ENCODE assay signal across 8 cellular contexts in the genomic region with DNA sequence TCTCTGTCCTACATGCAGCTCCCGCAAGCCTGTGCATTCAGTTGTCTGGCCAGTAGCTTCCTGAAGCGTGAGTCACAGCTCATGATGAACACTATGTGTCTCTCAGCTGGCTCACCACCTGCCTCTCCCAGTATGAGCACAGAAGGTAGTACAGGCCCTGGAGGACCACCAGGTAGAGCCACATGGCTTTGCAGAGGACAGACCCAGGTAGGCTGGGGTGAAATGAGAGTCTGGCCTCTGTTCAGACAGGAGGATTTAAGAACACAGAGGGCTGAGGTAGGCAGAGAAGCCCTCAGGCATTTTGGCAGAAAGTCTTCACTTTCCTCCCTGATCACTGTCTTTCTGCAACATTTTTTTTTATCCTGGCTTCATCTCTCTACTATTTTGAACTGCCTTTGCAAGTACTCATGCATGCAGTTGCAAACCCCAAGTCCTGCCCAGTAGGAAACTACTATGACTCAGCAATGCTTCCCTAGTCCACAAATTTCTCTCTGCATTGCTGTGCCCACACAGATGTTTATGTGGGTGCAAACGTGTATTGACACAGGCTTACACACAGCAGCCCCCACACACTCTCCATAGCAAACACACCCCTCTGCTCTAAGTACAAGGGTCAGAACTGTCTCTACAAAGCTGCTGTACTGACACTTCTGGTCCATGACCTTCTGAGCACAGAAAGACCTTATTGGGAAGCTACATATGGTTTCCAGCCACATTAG. TPM values are rescaled to one million over a fixed set of nuclear protein-coding genes. Genes with fewer than 3 reads are reported as not detected.
DNase-seq lines count a peak whose midpoint lies in the region; ATAC-seq and TF ChIP-seq lines count a peak whose summit lies in the region.

No MANE protein-coding gene starts in this region.

- no peak for TF ChIP-seq EP300 in sigmoid colon (IDR thresholded peaks at IDR 0.05)

- H3K36me3 ChIP-seq in sigmoid colon: no peaks in the 10 kb centered on the region

- H3K27ac ChIP-seq in epithelial cell of prostate: peak overlapping the region; percentile 60
- H3K27ac ChIP-seq in sigmoid colon: peak overlapping the region in 3 of 4 donors; percentile 61 to 83 (median 69)

- H3K4me1 ChIP-seq in sigmoid colon: peaks cover 2 to 15% (median 12%) of the 10 kb centered on the region in 4 donors

- H3K9me3 ChIP-seq in sigmoid colon: no peaks in the 10 kb centered on the region

- no peaks in the 10 kb centered on the region for H3K27me3 ChIP-seq in sigmoid colon

- DNase-seq in Kasumi-1 (lab: John Stamatoyannopoulos, UW): peak; percentile 58 to 60
- peak; percentile 51 for DNase-seq in epithelial cell of prostate (ENCODE audit: low read depth, low spot score)
- DNase-seq in sigmoid colon: no peak
- no peak for DNase-seq in NCI-H748 (lab: John Stamatoyannopoulos, UW; ENCODE audit: unreplicated experiment)
- DNase-seq in SKM-1 treated with dmso at 0.1 percent for 144 hours (lab: John Stamatoyannopoulos, UW; ENCODE audit: unreplicated experiment): no peak
- no peak for DNase-seq in DMS 273 treated with DMSO at 0.1 percent for 48 hours (lab: John Stamatoyannopoulos, UW)
- DNase-seq in GM13977 (ENCODE audit: low spot score): no peak

- H3K4me3 ChIP-seq in sigmoid colon: no peak overlapping the region

- peak; percentile 73 for ATAC-seq in GM18505 (IDR thresholded peaks at IDR 0.05; ENCODE audit: unreplicated experiment)

- in situ Hi-C loops in GM13977 (cut with MboI; ENCODE audit: low pct_unique_long_range_greater_than_20kb, low sequenced_read_pairs, unreplicated experiment): no loop called here

- TF ChIP-seq CTCF in sigmoid colon (IDR thresholded peaks at IDR 0.05): no peak
- no peak for TF ChIP-seq CTCF in GM13977 (IDR thresholded peaks at IDR 0.05; ENCODE audit: extremely low read depth, insufficient read depth, missing control alignments)

- WGBS in sigmoid colon, 2 donors: 38 to 48% methylated on average over 3 of the region's 3 CpGs

- intact Hi-C loops in sigmoid colon (cut with DNase I): no loop called here

- no peak for TF ChIP-seq POLR2A in GM18505 (IDR thresholded peaks at IDR 0.05; ENCODE audit: borderline replicate concordance, extremely low read depth, insufficient read depth, insufficient read length)
- TF ChIP-seq POLR2A in sigmoid colon (IDR thresholded peaks at IDR 0.05): no peak

RNA-seq across cellular contexts. Expression of gene SDR9C7, which starts 7.2 kb away (rescaled TPM):
- under 1 TPM in 1 of 4 donors, not detected in 3; 0.55 TPM for total RNA-seq in sigmoid colon
- under 1 TPM in 1 of 3 donors, not detected in 2; 0.03 TPM for polyA plus RNA-seq in sigmoid colon

RNA-seq across cellular contexts. Expression of gene RDH16, which starts 15.9 kb away (rescaled TPM):
- 1 to 10 TPM in 1 of 4 donors, under 1 TPM in 3; under 0.01 to 1.1 (median 0.38) TPM for total RNA-seq in sigmoid colon
- polyA plus RNA-seq in sigmoid colon: under 1 TPM in 1 of 3 donors, not detected in 2; 0.19 TPM

Comparison
In these comparisons a context has a peak if more than half of its experiments do, and no peak if none do; other contexts are left out.
1. DNase-seq: peak in Kasumi-1 (2 of 2) and epithelial cell of prostate (single experiment); none in sigmoid colon (single experiment), NCI-H748 (single experiment), SKM-1 treated with dmso at 0.1 percent for 144 hours (single experiment), DMS 273 treated with DMSO at 0.1 percent for 48 hours (single experiment) and GM13977 (single experiment).